In the genomic region with DNA sequence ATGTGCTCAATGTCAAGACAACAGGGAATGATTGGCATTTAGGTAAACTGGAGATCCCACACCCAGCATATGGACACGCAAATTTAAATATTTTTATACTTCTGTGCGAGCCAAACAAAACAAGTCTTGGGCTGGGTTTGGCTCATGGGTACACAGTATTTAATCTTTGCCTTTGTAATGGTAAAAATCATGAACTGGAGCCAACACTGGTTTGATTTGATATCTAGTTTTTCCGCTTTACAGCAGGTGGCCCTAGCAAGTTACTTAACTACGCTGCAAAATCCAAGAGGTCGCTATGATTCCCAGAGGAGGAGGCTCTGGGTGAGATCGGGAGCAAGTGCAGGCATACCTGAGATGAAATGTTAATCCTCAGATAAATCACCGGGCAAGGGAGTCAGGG, we compare ENCODE assay signal across 28 cellular contexts.
"Had no signal": no experiment of that assay in that cellular context is flagged by ENCODE, and none has a peak within 500 bp of the region (broad histone marks: within the 10 kb centered on the region; RNA-seq: fewer than 3 reads in every experiment).

No MANE protein-coding gene starts in this region.

- H3K27ac ChIP-seq: adrenal gland, Peyer's patch, RWPE1, SJCRH30 had no signal

- H3K4me1 ChIP-seq: adrenal gland, Peyer's patch, SJCRH30 had no signal

- H3K27ac Mint-ChIP-seq: activated CD4-positive, alpha-beta memory T cell treated with anti-CD3 and anti-CD28 coated beads, Interleukin-2, amount 10 ng/mL, durations not matched to agents 7 days and 5 days; activated CD4-positive, alpha-beta T cell treated with anti-CD3 and anti-CD28 coated beads for 36 hours; activated naive CD8-positive, alpha-beta T cell treated with anti-CD3 and anti-CD28 coated beads, Interleukin-2, amount 10 ng/mL, durations not matched to agents 7 days and 5 days; activated T-cell treated with anti-CD3 and anti-CD28 coated beads, Interleukin-2, amount 50 U/mL, for 72 hours; T-helper 17 cell had no signal

- H3K9me3 ChIP-seq: adrenal gland, Peyer's patch, SJCRH30 had no signal

- H3K4me3 Mint-ChIP-seq: activated CD4-positive, alpha-beta memory T cell treated with anti-CD3 and anti-CD28 coated beads, Interleukin-2, amount 10 ng/mL, durations not matched to agents 7 days and 5 days; activated CD4-positive, alpha-beta T cell treated with anti-CD3 and anti-CD28 coated beads for 36 hours; activated naive CD8-positive, alpha-beta T cell treated with anti-CD3 and anti-CD28 coated beads, Interleukin-2, amount 10 ng/mL, durations not matched to agents 7 days and 5 days; activated T-cell treated with anti-CD3 and anti-CD28 coated beads, Interleukin-2, amount 50 U/mL, for 72 hours; T-helper 17 cell had no signal

- H3K27me3 ChIP-seq: adrenal gland, Peyer's patch, SJCRH30 had no signal

- H3K36me3 ChIP-seq: adrenal gland, Peyer's patch, SJCRH30 had no signal

- ATAC-seq: activated CD4-positive, alpha-beta T cell treated with anti-CD3 and anti-CD28 coated beads for 36 hours; activated T-cell treated with anti-CD3 and anti-CD28 coated beads, Interleukin-2, amount 50 U/mL, for 72 hours; SK-N-SH treated with all-trans-retinoic acid at 6 μM for 48 hours; T-helper 17 cell had no signal

- H3K4me1 Mint-ChIP-seq: activated naive CD8-positive, alpha-beta T cell treated with anti-CD3 and anti-CD28 coated beads, Interleukin-2, amount 10 ng/mL, durations not matched to agents 7 days and 5 days; T-helper 17 cell had no signal

- DNase-seq: activated CD4-positive, alpha-beta memory T cell treated with anti-CD3 and anti-CD28 coated beads, Interleukin-2, amount 10 ng/mL, durations not matched to agents 7 days and 5 days; activated CD4-positive, alpha-beta T cell treated with anti-CD3 and anti-CD28 coated beads for 36 hours; activated CD4-positive, alpha-beta T cell treated with anti-CD3 and anti-CD28 coated beads, Interleukin-2, amount 50 U/mL, for 1 hour; activated naive CD4-positive, alpha-beta T cell treated with anti-CD3 and anti-CD28 coated beads, Interleukin-2, amount 50 U/mL, for 16 hours; activated naive CD8-positive, alpha-beta T cell treated with anti-CD3 and anti-CD28 coated beads, Interleukin-2, amount 10 ng/mL, durations not matched to agents 7 days and 5 days; activated T-cell treated with anti-CD3 and anti-CD28 coated beads for 4 hours; activated T-cell treated with anti-CD3 and anti-CD28 coated beads, Interleukin-2, amount 50 U/mL, for 72 hours; adrenal gland; anterior cingulate cortex; Kasumi-1; KBM-7; NCI-H1092; NCI-H1417; NCI-H1930; NCI-H2107; NCI-H2171 treated with DMSO at 0.1 percent for 48 hours; NCI-H226; NCI-H526; NCI-H82; NK-92 treated with Interleukin-12 subunit alpha and Interleukin-12 subunit beta, amount 100 ng/mL, for 24 hours; OCI-M1; Peyer's patch; Right ventricle myocardium superior; SJCRH30; T-helper 17 cell; T-helper 9 cell had no signal

- H3K27me3 Mint-ChIP-seq: activated CD4-positive, alpha-beta memory T cell treated with anti-CD3 and anti-CD28 coated beads, Interleukin-2, amount 10 ng/mL, durations not matched to agents 7 days and 5 days; activated CD4-positive, alpha-beta T cell treated with anti-CD3 and anti-CD28 coated beads for 36 hours; activated naive CD8-positive, alpha-beta T cell treated with anti-CD3 and anti-CD28 coated beads, Interleukin-2, amount 10 ng/mL, durations not matched to agents 7 days and 5 days; T-helper 17 cell had no signal

- H3K4me3 ChIP-seq: adrenal gland, Peyer's patch, SJCRH30 had no signal
